In genomic region chr5:217475-217859, GRCh38 we compare ENCODE assay signal across 8 cellular contexts. TPM values are rescaled to one million over a fixed set of nuclear protein-coding genes. Genes with fewer than 3 reads are reported as not detected.
A peak's percentile ranks its signal among the peaks of the same experiment; 100 is the strongest.
DNase-seq lines count a peak whose midpoint lies in the region; ATAC-seq and TF ChIP-seq lines count a peak whose summit lies in the region.
"Not testable (repeated sequence)": the region's sequence is repeated elsewhere in the genome, so short reads cannot be mapped to it uniquely, and the experiment has no call there.
"Had no signal": no experiment of that assay in that cellular context is flagged by ENCODE, and none has a peak within 500 bp of the region (broad histone marks: within the 10 kb centered on the region; RNA-seq: fewer than 3 reads in every experiment).

No MANE protein-coding gene starts in this region.

- peak overlapping the region; percentile 83 for H3K27ac Mint-ChIP-seq in T-helper 2 cell treated with Interferon-gamma antibody and Interleukin-4, amounts not matched to agents 5 μg/mL and 100 μg/mL, for 36 hours
- H3K27ac Mint-ChIP-seq in osteocyte (ENCODE audit: unreplicated experiment), result peak overlapping the region; percentile 83

- not testable (repeated sequence) for H3K9me3 ChIP-seq in HUES64 (ENCODE audit: insufficient read depth, low read depth, low read length); iPS DF 6.9 (ENCODE audit: control insufficient read depth, insufficient read depth, low read length)

- H3K36me3 ChIP-seq in HUES64 (ENCODE audit: insufficient read depth, low read length); iPS DF 6.9 (ENCODE audit: control insufficient read depth, insufficient read depth, low read length): not testable (repeated sequence)

- H3K4me1 Mint-ChIP-seq in T-helper 2 cell treated with Interferon-gamma antibody and Interleukin-4, amounts not matched to agents 5 μg/mL and 100 μg/mL, for 36 hours (ENCODE audit: low read depth), result peaks cover 34% of the 10 kb centered on the region
- peaks cover 54% of the 10 kb centered on the region for H3K4me1 Mint-ChIP-seq in osteocyte (ENCODE audit: unreplicated experiment)

- H3K36me3 Mint-ChIP-seq in T-helper 2 cell treated with Interferon-gamma antibody and Interleukin-4, amounts not matched to agents 5 μg/mL and 100 μg/mL, for 36 hours (ENCODE audit: low read depth), result peaks cover 32% of the 10 kb centered on the region
- H3K36me3 Mint-ChIP-seq in osteocyte (ENCODE audit: unreplicated experiment), result peaks cover 12% of the 10 kb centered on the region

- H3K4me3 ChIP-seq in HFF-Myc (replicated peaks; ENCODE audit: low read depth, low read length) (peak overlapping the region; percentile 93), HUES64 (ENCODE audit: low read length) (peak overlapping the region; percentile 98), cardiac fibroblast (replicated peaks in 1 of 2; ENCODE audit: low read depth in 2 of 2, low read length in 2 of 2) (peak overlapping the region; percentile 93 to 97), iPS DF 6.9 (ENCODE audit: low read length) (peak overlapping the region; percentile 79; the same call in 1 of the 2 replicates)

- peak overlapping the region; percentile 85 for H3K4me3 Mint-ChIP-seq in T-helper 2 cell treated with Interferon-gamma antibody and Interleukin-4, amounts not matched to agents 5 μg/mL and 100 μg/mL, for 36 hours
- peak overlapping the region; percentile 83 for H3K4me3 Mint-ChIP-seq in osteocyte (ENCODE audit: unreplicated experiment)

- not testable (repeated sequence) for H3K27me3 ChIP-seq in HUES64 (ENCODE audit: insufficient read depth, low read length); iPS DF 6.9 (ENCODE audit: control insufficient read depth, insufficient read depth, low read length)

- not testable (repeated sequence) for H3K9me3 Mint-ChIP-seq in T-helper 2 cell treated with Interferon-gamma antibody and Interleukin-4, amounts not matched to agents 5 μg/mL and 100 μg/mL, for 36 hours; osteocyte (ENCODE audit: unreplicated experiment)

- H3K27ac ChIP-seq in HUES64 (ENCODE audit: low read depth, low read length), result peak overlapping the region; percentile 91; the same call in 1 of the 2 replicates
- H3K27ac ChIP-seq in iPS DF 6.9 (ENCODE audit: low read length), result not testable (repeated sequence)

- WGBS in HUES64, result 59% methylated on average over 3 of the region's 6 CpGs
- no CpG with 5 or more reads among the region's 6 CpGs for WGBS in iPS DF 6.9 (ENCODE audit: insufficient coverage, insufficient read length)

- H3K27me3 Mint-ChIP-seq in T-helper 2 cell treated with Interferon-gamma antibody and Interleukin-4, amounts not matched to agents 5 μg/mL and 100 μg/mL, for 36 hours (ENCODE audit: low read depth); osteocyte (ENCODE audit: unreplicated experiment): not testable (repeated sequence)

- H3K4me1 ChIP-seq in HUES64 (ENCODE audit: insufficient read depth, low read length); iPS DF 6.9 (ENCODE audit: control insufficient read depth, insufficient read depth, low read length): not testable (repeated sequence)

- DNase-seq in HFF-Myc (ENCODE audit: extremely low read depth, low read depth); T-helper 2 cell treated with Interferon-gamma antibody and Interleukin-4, amounts not matched to agents 5 μg/mL and 100 μg/mL, for 36 hours (ENCODE audit: low spot score); iPS DF 6.9 (ENCODE audit: low read depth, low spot score); osteocyte (ENCODE audit: extremely low spot score, unreplicated experiment): not testable (repeated sequence)
- peak in 1 of 2 donors; percentile 45 for DNase-seq in cardiac fibroblast (ENCODE audit: low read depth in 2 of 2)

- ATAC-seq in GM18520 (IDR thresholded peaks at IDR 0.05; ENCODE audit: unreplicated experiment), result peak; percentile 20

- peak overlapping the region; percentile 92 for H3K9ac ChIP-seq in HUES64 (ENCODE audit: low read depth, low read length)

- not testable (repeated sequence) for TF ChIP-seq CTCF in HFF-Myc (IDR thresholded peaks at IDR 0.05; ENCODE audit: low read depth, low read length, missing control alignments); cardiac fibroblast (IDR thresholded peaks at IDR 0.05; ENCODE audit: low read depth, low read length); osteocyte (IDR thresholded peaks at IDR 0.05)

RNA-seq across cellular contexts. Expression of gene CCDC127, which starts 0.5 kb away (rescaled TPM):
- 3.7 TPM for polyA plus RNA-seq in HUES64 (2013, experiment 1 of 2)
- polyA plus RNA-seq in HUES64 (2013, experiment 2 of 2), result 4.1 TPM
- total RNA-seq in osteocyte, result 9.9 and 11.1 TPM in 2 replicates

RNA-seq across cellular contexts. Expression of gene SDHA, which starts 0.7 kb away (rescaled TPM):
- polyA plus RNA-seq in HUES64 (2013, experiment 1 of 2), result 60.7 TPM
- 61.6 TPM for polyA plus RNA-seq in HUES64 (2013, experiment 2 of 2)
- 130 and 136 TPM in 2 replicates for total RNA-seq in osteocyte

RNA-seq across cellular contexts. Expression of gene LRRC14B, which starts 26.2 kb away (rescaled TPM):
- polyA plus RNA-seq in HUES64 (2013, experiment 1 of 2), result not detected
- polyA plus RNA-seq in HUES64 (2013, experiment 2 of 2), result not detected
- total RNA-seq in osteocyte, result not detected in 2 replicates
- total RNA-seq: SK-MEL-5 had no signal

RNA-seq across cellular contexts. Expression of gene PDCD6, which starts 54.0 kb away (rescaled TPM):
- 72.7 TPM for polyA plus RNA-seq in HUES64 (2013, experiment 1 of 2)
- 63.5 TPM for polyA plus RNA-seq in HUES64 (2013, experiment 2 of 2)
- total RNA-seq in osteocyte, result 94.7 and 106 TPM in 2 replicates
